In the genomic region with DNA sequence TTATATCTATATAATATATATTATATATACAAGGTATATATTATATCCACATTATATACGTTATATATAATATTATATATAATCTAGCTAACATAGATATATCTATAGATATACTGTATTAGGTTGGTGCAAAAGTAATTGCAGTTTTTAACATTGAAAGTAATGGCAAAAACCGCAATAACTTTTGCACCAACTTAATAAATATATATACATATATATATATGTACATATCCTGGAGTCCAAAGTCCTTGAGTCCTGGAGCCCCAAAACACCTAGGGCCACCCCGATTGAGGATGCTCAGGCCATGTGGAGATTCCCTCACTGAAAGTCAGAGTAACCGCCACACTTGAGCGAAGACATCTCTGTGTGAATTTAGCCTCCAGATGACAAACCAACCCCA, we compare ENCODE assay signal across 1 cellular context.
A peak's percentile ranks its signal among the peaks of the same experiment; 100 is the strongest.
TF ChIP-seq lines count a peak whose summit lies in the region.

No MANE protein-coding gene starts in this region.

TF ChIP-seq in HepG2, 621 proteins besides CTCF, POLR2A, EP300 and RAD21 (continued from another document):
- TF ChIP-seq, protein P1, sequence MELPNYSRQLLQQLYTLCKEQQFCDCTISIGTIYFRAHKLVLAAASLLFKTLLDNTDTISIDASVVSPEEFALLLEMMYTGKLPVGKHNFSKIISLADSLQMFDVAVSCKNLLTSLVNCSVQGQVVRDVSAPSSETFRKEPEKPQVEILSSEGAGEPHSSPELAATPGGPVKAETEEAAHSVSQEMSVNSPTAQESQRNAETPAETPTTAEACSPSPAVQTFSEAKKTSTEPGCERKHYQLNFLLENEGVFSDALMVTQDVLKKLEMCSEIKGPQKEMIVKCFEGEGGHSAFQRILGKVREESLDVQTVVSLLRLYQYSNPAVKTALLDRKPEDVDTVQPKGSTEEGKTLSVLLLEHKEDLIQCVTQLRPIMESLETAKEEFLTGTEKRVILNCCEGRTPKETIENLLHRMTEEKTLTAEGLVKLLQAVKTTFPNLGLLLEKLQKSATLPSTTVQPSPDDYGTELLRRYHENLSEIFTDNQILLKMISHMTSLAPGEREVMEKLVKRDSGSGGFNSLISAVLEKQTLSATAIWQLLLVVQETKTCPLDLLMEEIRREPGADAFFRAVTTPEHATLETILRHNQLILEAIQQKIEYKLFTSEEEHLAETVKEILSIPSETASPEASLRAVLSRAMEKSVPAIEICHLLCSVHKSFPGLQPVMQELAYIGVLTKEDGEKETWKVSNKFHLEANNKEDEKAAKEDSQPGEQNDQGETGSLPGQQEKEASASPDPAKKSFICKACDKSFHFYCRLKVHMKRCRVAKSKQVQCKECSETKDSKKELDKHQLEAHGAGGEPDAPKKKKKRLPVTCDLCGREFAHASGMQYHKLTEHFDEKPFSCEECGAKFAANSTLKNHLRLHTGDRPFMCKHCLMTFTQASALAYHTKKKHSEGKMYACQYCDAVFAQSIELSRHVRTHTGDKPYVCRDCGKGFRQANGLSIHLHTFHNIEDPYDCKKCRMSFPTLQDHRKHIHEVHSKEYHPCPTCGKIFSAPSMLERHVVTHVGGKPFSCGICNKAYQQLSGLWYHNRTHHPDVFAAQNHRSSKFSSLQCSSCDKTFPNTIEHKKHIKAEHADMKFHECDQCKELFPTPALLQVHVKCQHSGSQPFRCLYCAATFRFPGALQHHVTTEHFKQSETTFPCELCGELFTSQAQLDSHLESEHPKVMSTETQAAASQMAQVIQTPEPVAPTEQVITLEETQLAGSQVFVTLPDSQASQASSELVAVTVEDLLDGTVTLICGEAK (IDR thresholded peaks at IDR 0.05) = peak; percentile 65
- TF ChIP-seq, protein P1 (CRISPR knock-in tag; IDR thresholded peaks at IDR 0.05) = no peak
